In genomic region chr17:17810374-17811248, GRCh38 we compare ENCODE assay signal across 9 cellular contexts. TPM values are rescaled to one million over a fixed set of nuclear protein-coding genes. Genes with fewer than 3 reads are reported as not detected.
DNase-seq lines count a peak whose midpoint lies in the region; ATAC-seq and TF ChIP-seq lines count a peak whose summit lies in the region.
"Had no signal": no experiment of that assay in that cellular context is flagged by ENCODE, and none has a peak within 500 bp of the region (broad histone marks: within the 10 kb centered on the region; RNA-seq: fewer than 3 reads in every experiment).

No MANE protein-coding gene starts in this region.

- no peak for DNase-seq in activated T-cell treated with anti-CD3 and anti-CD28 coated beads, Interleukin-2, amount 50 U/mL, for 24 hours
- DNase-seq in activated T-cell treated with anti-CD3 and anti-CD28 coated beads, Interleukin-2, amount 50 U/mL, for 48 hours: no peak
- DNase-seq in lower lobe of right lung: no peak
- DNase-seq in SIG-M5 (lab: John Stamatoyannopoulos, UW): no peak
- no peak for DNase-seq in NCI-H2029 treated with DMSO at 0.1 percent for 48 hours (lab: John Stamatoyannopoulos, UW)
- DNase-seq in SKM-1 (lab: John Stamatoyannopoulos, UW; ENCODE audit: unreplicated experiment): no peak
- DNase-seq: HCEC 1CT had no signal

- whole genome bisulfite sequencing in urinary bladder: 55% methylated on average over 68 of the region's 68 CpGs

- intact Hi-C loops in lower lobe of right lung (cut with DNase I): loop anchor here (5.0 kb wide), 1 partner anchor 52 kb away; no protein-coding TSS in a partner anchor

- peak overlapping the region; percentile 57 for H3K27ac Mint-ChIP-seq in activated T-cell treated with anti-CD3 and anti-CD28 coated beads, Interleukin-2, amount 50 U/mL, for 24 hours

- H3K4me1 ChIP-seq in lower lobe of right lung (peaks cover 26% of the 10 kb centered on the region), urinary bladder (ENCODE audit: insufficient read depth) (no peaks in the 10 kb centered on the region)

- H3K9me3 ChIP-seq in lower lobe of right lung: no peaks in the 10 kb centered on the region

- peak overlapping the region; percentile 30 for H3K4me3 ChIP-seq in lower lobe of right lung
- H3K4me3 ChIP-seq in urinary bladder (ENCODE audit: low read depth, low read length): peak overlapping the region; percentile 14

- peaks cover 56% of the 10 kb centered on the region for H3K36me3 Mint-ChIP-seq in activated T-cell treated with anti-CD3 and anti-CD28 coated beads, Interleukin-2, amount 50 U/mL, for 24 hours (ENCODE audit: low read depth)

- ATAC-seq in esophagus mucosa (peak; percentile 1), lower lobe of right lung (no peak)

- H3K27me3 Mint-ChIP-seq in activated T-cell treated with anti-CD3 and anti-CD28 coated beads, Interleukin-2, amount 50 U/mL, for 24 hours: no peaks in the 10 kb centered on the region

- no peak overlapping the region for H3K4me3 Mint-ChIP-seq in activated T-cell treated with anti-CD3 and anti-CD28 coated beads, Interleukin-2, amount 50 U/mL, for 24 hours

- TF ChIP-seq CTCF in lower lobe of right lung (IDR thresholded peaks at IDR 0.05): no peak

- no peaks in the 10 kb centered on the region for H3K27me3 ChIP-seq in lower lobe of right lung (ENCODE audit: low read depth)

- peaks cover 58% of the 10 kb centered on the region for H3K36me3 ChIP-seq in lower lobe of right lung
- peaks cover 9% of the 10 kb centered on the region for H3K36me3 ChIP-seq in urinary bladder (ENCODE audit: insufficient read depth)

- H3K27ac ChIP-seq in lower lobe of right lung (peak overlapping the region; percentile 41), urinary bladder (ENCODE audit: low read depth) (no peak overlapping the region)

- H3K4me1 Mint-ChIP-seq in activated T-cell treated with anti-CD3 and anti-CD28 coated beads, Interleukin-2, amount 50 U/mL, for 24 hours (ENCODE audit: low read depth): peaks cover 23% of the 10 kb centered on the region

- H3K9me3 Mint-ChIP-seq in activated T-cell treated with anti-CD3 and anti-CD28 coated beads, Interleukin-2, amount 50 U/mL, for 24 hours: no peaks in the 10 kb centered on the region

RNA-seq across cellular contexts. Expression of gene SREBF1, which starts 26.2 kb away (rescaled TPM):
- 142 TPM for total RNA-seq in esophagus mucosa
- 77.2 TPM for total RNA-seq in lower lobe of right lung
- 21.1 TPM for total RNA-seq in urinary bladder
- polyA plus RNA-seq in urinary bladder: 56.2 TPM
